ENCODE assay signal across 40 cellular contexts in the genomic region with DNA sequence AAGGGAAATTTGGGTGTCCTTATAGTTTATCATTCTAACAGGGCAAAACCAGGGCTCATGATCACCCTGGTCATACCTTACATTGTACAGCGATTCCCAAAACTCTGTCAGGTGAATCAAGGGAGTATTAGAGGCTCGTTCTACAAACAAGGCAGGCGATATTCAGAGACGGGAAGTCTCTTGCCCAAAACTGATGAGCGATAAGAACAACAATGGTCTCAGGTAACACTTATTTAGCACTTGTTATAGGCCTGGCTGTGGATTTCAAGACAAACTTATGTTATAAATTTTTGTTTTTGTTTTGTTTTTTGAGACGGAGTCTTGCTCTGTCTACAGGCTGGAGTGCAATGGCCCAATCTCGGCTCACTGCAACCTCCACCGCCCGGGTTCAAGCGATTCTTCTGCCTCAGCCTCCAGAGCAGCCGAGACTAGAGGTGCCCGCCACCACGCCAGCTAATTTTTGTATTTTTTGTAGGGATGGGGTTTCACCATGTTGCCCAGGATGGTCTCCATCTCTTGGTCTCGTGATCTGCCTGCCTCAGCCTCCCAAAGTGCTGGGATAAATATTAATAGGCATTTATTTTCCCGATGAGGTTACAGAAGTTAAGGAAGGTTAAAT. TPM values are rescaled to one million over a fixed set of nuclear protein-coding genes. Genes with fewer than 3 reads are reported as not detected.
"Had no signal": no experiment of that assay in that cellular context is flagged by ENCODE, and none has a peak within 500 bp of the region (broad histone marks: within the 10 kb centered on the region; RNA-seq: fewer than 3 reads in every experiment).

No MANE protein-coding gene starts in this region.

- H3K9me3 Mint-ChIP-seq: activated CD4-positive, alpha-beta memory T cell treated with anti-CD3 and anti-CD28 coated beads, Interleukin-2, amount 10 ng/mL, durations not matched to agents 7 days and 5 days; activated T-cell treated with anti-CD3 and anti-CD28 coated beads, Interleukin-2, amount 50 U/mL, for 24 hours; activated T-cell treated with anti-CD3 and anti-CD28 coated beads, Interleukin-2, amount 50 U/mL, for 72 hours; central memory CD8-positive, alpha-beta T cell; effector memory CD8-positive, alpha-beta T cell had no signal

- H3K27ac Mint-ChIP-seq: activated CD4-positive, alpha-beta memory T cell treated with anti-CD3 and anti-CD28 coated beads, Interleukin-2, amount 10 ng/mL, durations not matched to agents 7 days and 5 days; activated CD4-positive, alpha-beta T cell treated with anti-CD3 and anti-CD28 coated beads, Interleukin-2, amount 10 ng/mL, durations not matched to agents 7 days and 5 days; activated naive CD8-positive, alpha-beta T cell; activated T-cell treated with anti-CD3 and anti-CD28 coated beads, Interleukin-2, amount 50 U/mL, for 24 hours; activated T-cell treated with anti-CD3 and anti-CD28 coated beads, Interleukin-2, amount 50 U/mL, for 72 hours; effector memory CD8-positive, alpha-beta T cell; WTC11 had no signal

- H3K36me3 ChIP-seq: brain microvascular endothelial cell, esophagus squamous epithelium, gastroesophageal sphincter, heart right ventricle had no signal

- H3K27me3 ChIP-seq: brain microvascular endothelial cell, esophagus squamous epithelium, gastroesophageal sphincter, heart right ventricle had no signal

- FAIRE-seq: astrocyte, bronchial epithelial cell, colon, endometrium, endothelial cell of umbilical vein, TTC549 had no signal

- ATAC-seq: activated T-cell treated with anti-CD3 and anti-CD28 coated beads, Interleukin-2, amount 50 U/mL, for 72 hours; effector memory CD8-positive, alpha-beta T cell; gastroesophageal sphincter; heart right ventricle; WTC11 had no signal

- H3K4me3 Mint-ChIP-seq: activated CD4-positive, alpha-beta memory T cell treated with anti-CD3 and anti-CD28 coated beads, Interleukin-2, amount 10 ng/mL, durations not matched to agents 7 days and 5 days; activated CD4-positive, alpha-beta T cell treated with anti-CD3 and anti-CD28 coated beads, Interleukin-2, amount 10 ng/mL, durations not matched to agents 7 days and 5 days; activated naive CD8-positive, alpha-beta T cell; activated T-cell treated with anti-CD3 and anti-CD28 coated beads, Interleukin-2, amount 50 U/mL, for 24 hours; activated T-cell treated with anti-CD3 and anti-CD28 coated beads, Interleukin-2, amount 50 U/mL, for 72 hours; central memory CD8-positive, alpha-beta T cell; effector memory CD8-positive, alpha-beta T cell; WTC11 had no signal

- H3K9me3 ChIP-seq: esophagus squamous epithelium, gastroesophageal sphincter, heart right ventricle had no signal

- H3K4me3 ChIP-seq: esophagus squamous epithelium, gastroesophageal sphincter, heart right ventricle had no signal

- H3K36me3 Mint-ChIP-seq: activated naive CD8-positive, alpha-beta T cell; WTC11 had no signal

- DNase-seq: activated CD4-positive, alpha-beta memory T cell treated with anti-CD3 and anti-CD28 coated beads, Interleukin-2, amount 10 ng/mL, durations not matched to agents 7 days and 5 days; activated CD4-positive, alpha-beta T cell treated with anti-CD3 and anti-CD28 coated beads for 1 hour; activated CD4-positive, alpha-beta T cell treated with anti-CD3 and anti-CD28 coated beads for 4 hours; activated CD4-positive, alpha-beta T cell treated with anti-CD3 and anti-CD28 coated beads, Interleukin-2, amount 10 ng/mL, durations not matched to agents 7 days and 5 days; activated CD4-positive, alpha-beta T cell treated with anti-CD3 and anti-CD28 coated beads, Interleukin-2, amount 50 U/mL, for 4 hours; activated CD8-positive, alpha-beta memory T cell treated with anti-CD3 and anti-CD28 coated beads, Interleukin-2, amount 50 U/mL, for 48 hours; activated effector memory CD4-positive, alpha-beta T cell treated with Interleukin-2 at 50 U/mL for 16 hours; activated gamma-delta T cell treated with Interleukin-2 at 50 U/mL for 16 hours; activated naive CD4-positive, alpha-beta T cell treated with anti-CD3 and anti-CD28 coated beads, Interleukin-2, amount 50 U/mL, for 16 hours; activated naive CD4-positive, alpha-beta T cell treated with Interleukin-2 at 50 U/mL for 16 hours; activated T-cell treated with anti-CD3 and anti-CD28 coated beads for 4 hours; activated T-cell treated with anti-CD3 and anti-CD28 coated beads, Interleukin-2, amount 50 U/mL, for 24 hours; activated T-cell treated with anti-CD3 and anti-CD28 coated beads, Interleukin-2, amount 50 U/mL, for 72 hours; amniotic stem cell; brain microvascular endothelial cell; cortex of kidney; dermis blood vessel endothelial cell; effector CD4-positive, alpha-beta T cell; effector memory CD8-positive, alpha-beta T cell; esophagus squamous epithelium; foreskin melanocyte; heart right ventricle; T-helper 2 cell had no signal

- H3K27ac ChIP-seq: brain microvascular endothelial cell, epithelial cell of prostate, esophagus squamous epithelium, gastroesophageal sphincter, heart right ventricle, VCaP had no signal

- H3K27me3 Mint-ChIP-seq: activated naive CD8-positive, alpha-beta T cell; activated T-cell treated with anti-CD3 and anti-CD28 coated beads, Interleukin-2, amount 50 U/mL, for 24 hours had no signal

RNA-seq across cellular contexts. Expression of gene BCL2L10, which starts 12.8 kb away (rescaled TPM):
- total RNA-seq: activated CD4-positive, alpha-beta memory T cell treated with anti-CD3 and anti-CD28 coated beads, Interleukin-2, amount 10 ng/mL, durations not matched to agents 7 days and 5 days; astrocyte; cardiac septum; chondrocyte; endothelial cell of umbilical vein; glomerular endothelial cell; heart right ventricle; T-helper 1 cell treated with Interleukin-12 subunit alpha and Interleukin-12 subunit beta and Interleukin-4 antibody, amounts not matched to agents 30 ng/mL and 1 ng/mL, for 36 hours had no signal
- polyA plus RNA-seq: fibroblast of lung had no signal
